ENCODE assay signal across 1 cellular context in genomic region chr16:8956265-8957060, GRCh38.
TF ChIP-seq lines count a peak whose summit lies in the region.

No MANE protein-coding gene starts in this region.

TF ChIP-seq in HepG2, 621 proteins besides CTCF, POLR2A, EP300 and RAD21 (continued from another document):
- peak; percentile 28 for TF ChIP-seq ZNF687 (CRISPR knock-in tag; IDR thresholded peaks at IDR 0.05)
- TF ChIP-seq NONO (IDR thresholded peaks at IDR 0.05): no peak
- 0 out of 2 replicates have a peak, but pooled peaks have one; percentile 42 for TF ChIP-seq NONO (CRISPR knock-in tag; conservative IDR thresholded peaks at IDR 0.05)
- TF ChIP-seq PITX1 (CRISPR knock-in tag; IDR thresholded peaks at IDR 0.05): no peak
- TF ChIP-seq ZNF740 (CRISPR knock-in tag; IDR thresholded peaks at IDR 0.05): peak; percentile 23; the same call in 1 of the 2 replicates
- no peak for TF ChIP-seq TRIM24 (CRISPR knock-in tag; IDR thresholded peaks at IDR 0.05)
- no peak for TF ChIP-seq ZNF468 (CRISPR knock-in tag; IDR thresholded peaks at IDR 0.05)
